In the genomic region with DNA sequence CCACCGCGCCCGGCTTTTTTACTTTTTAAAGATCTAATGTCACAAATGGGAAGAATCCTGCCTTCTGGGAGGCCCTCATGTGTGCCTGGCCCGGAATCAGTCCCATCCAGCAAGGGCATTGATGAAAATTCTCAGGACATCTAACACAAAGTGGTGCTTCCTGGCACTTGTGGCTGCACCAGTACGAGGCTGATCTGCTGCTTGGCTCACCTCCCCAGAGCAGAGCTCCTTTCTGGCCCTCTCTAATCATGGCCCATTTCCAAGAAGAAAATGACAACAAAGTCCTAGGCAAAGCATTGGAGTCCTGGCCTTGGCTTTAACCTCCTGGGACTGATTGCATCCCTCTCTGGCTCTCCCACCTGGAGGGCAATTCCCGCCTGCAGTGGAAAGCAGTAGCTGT, we compare ENCODE assay signal across 19 cellular contexts.
"Had no signal": no experiment of that assay in that cellular context is flagged by ENCODE, and none has a peak within 500 bp of the region (broad histone marks: within the 10 kb centered on the region; RNA-seq: fewer than 3 reads in every experiment).

No MANE protein-coding gene starts in this region.

- H3K4me3 ChIP-seq: cardiac muscle cell, smooth muscle cell, stomach, upper lobe of right lung had no signal

- H3K4me2 ChIP-seq: smooth muscle cell had no signal

- DNase-seq: activated CD8-positive, alpha-beta memory T cell treated with anti-CD3 and anti-CD28 coated beads for 24 hours; activated CD8-positive, alpha-beta memory T cell treated with anti-CD3 and anti-CD28 coated beads, Interleukin-2, amount 50 U/mL, for 48 hours; activated gamma-delta T cell treated with Interleukin-2 at 50 U/mL for 16 hours; activated T-cell treated with anti-CD3 and anti-CD28 coated beads, Interleukin-2, amount 50 U/mL, for 72 hours; amniotic stem cell; effector memory CD8-positive, alpha-beta T cell; foreskin fibroblast; hippocampal formation; left cardiac atrium; natural killer cell; stimulated activated CD4-positive, alpha-beta T cell treated with anti-CD3 and anti-CD28 coated beads, Interleukin-4, amount 100 ng/mL, for 1 hour; stomach; upper lobe of right lung had no signal

- H3K27me3 ChIP-seq: cardiac muscle cell, stomach, upper lobe of right lung had no signal

- H3K9me3 Mint-ChIP-seq: activated naive CD4-positive, alpha-beta T cell treated with anti-CD3 and anti-CD28 coated beads, Interleukin-2, amount 50 U/mL, for 72 hours; activated T-cell treated with anti-CD3 and anti-CD28 coated beads, Interleukin-2, amount 50 U/mL, for 72 hours; effector memory CD8-positive, alpha-beta T cell; natural killer cell; T-helper 1 cell treated with Interleukin-12 subunit alpha and Interleukin-12 subunit beta and Interleukin-4 antibody, amounts not matched to agents 30 μg/mL and 1 μg/mL, for 36 hours had no signal

- H3K4me3 Mint-ChIP-seq: activated T-cell treated with anti-CD3 and anti-CD28 coated beads, Interleukin-2, amount 50 U/mL, for 72 hours; effector memory CD8-positive, alpha-beta T cell; natural killer cell; T-helper 1 cell treated with Interleukin-12 subunit alpha and Interleukin-12 subunit beta and Interleukin-4 antibody, amounts not matched to agents 30 μg/mL and 1 μg/mL, for 36 hours had no signal

- H3K4me1 ChIP-seq: parathyroid adenoma, upper lobe of right lung had no signal

- H3K36me3 ChIP-seq: cardiac muscle cell, stomach, upper lobe of right lung had no signal

- H3K9ac ChIP-seq: parathyroid adenoma had no signal

- H3K36me3 Mint-ChIP-seq: activated naive CD4-positive, alpha-beta T cell treated with anti-CD3 and anti-CD28 coated beads, Interleukin-2, amount 50 U/mL, for 72 hours; natural killer cell had no signal

- ATAC-seq: activated CD4-positive, CD25-positive, alpha-beta regulatory T cell treated with anti-CD3 and anti-CD28 coated beads, Interleukin-2, amount 50 U/mL, for 24 hours; activated naive CD4-positive, alpha-beta T cell treated with anti-CD3 and anti-CD28 coated beads, Interleukin-2, amount 50 U/mL, for 72 hours; activated T-cell treated with anti-CD3 and anti-CD28 coated beads, Interleukin-2, amount 50 U/mL, for 72 hours; effector memory CD8-positive, alpha-beta T cell; left cardiac atrium; natural killer cell; upper lobe of right lung had no signal

- H3K79me2 ChIP-seq: parathyroid adenoma had no signal

- H2AFZ ChIP-seq: parathyroid adenoma had no signal

- H3K27ac ChIP-seq: cardiac muscle cell, parathyroid adenoma, stomach, upper lobe of right lung had no signal

- H3K9me3 ChIP-seq: stomach, upper lobe of right lung had no signal
